Comparison of ENCODE assay signal across 13 cellular contexts in genomic region chr6:111819458-111819857, GRCh38.
"Had no signal": no experiment of that assay in that cellular context is flagged by ENCODE, and none has a peak within 500 bp of the region (broad histone marks: within the 10 kb centered on the region; RNA-seq: fewer than 3 reads in every experiment).

No MANE protein-coding gene starts in this region.

- H3K4me3 ChIP-seq: coronary artery, gastrocnemius medialis, heart right ventricle, left lung, pancreas had no signal

- H3K27ac ChIP-seq: coronary artery, epithelial cell of prostate, gastrocnemius medialis, left lung, pancreas had no signal

- H3K27me3 ChIP-seq: gastrocnemius medialis, heart right ventricle, left lung, pancreas had no signal

- H3K36me3 ChIP-seq: gastrocnemius medialis, left lung, pancreas had no signal

- H3K9me3 ChIP-seq: gastrocnemius medialis, heart right ventricle, left lung, pancreas had no signal

- DNase-seq: activated B cell treated with CpG ODN at 0.5 μM for 24 hours; activated CD8-positive, alpha-beta memory T cell treated with anti-CD3 and anti-CD28 coated beads, Interleukin-2, amount 50 U/mL, for 48 hours; activated effector memory CD4-positive, alpha-beta T cell treated with anti-CD3 and anti-CD28 coated beads, Interleukin-2, amount 50 U/mL, for 16 hours; caudate nucleus; effector CD8-positive, alpha-beta T cell; gastrocnemius medialis; heart right ventricle; left lung; pancreas; stimulated activated CD4-positive, alpha-beta T cell treated with anti-CD3 and anti-CD28 coated beads, Interleukin-2, amount 100 ng/mL, for 48 hours; T-helper 2 cell had no signal

- H3K4me1 ChIP-seq: pancreas had no signal

- ATAC-seq: left lung, pancreas had no signal

- H3K4me3 Mint-ChIP-seq: activated B cell treated with CpG ODN at 0.5 μM for 24 hours had no signal

- H3K9me3 Mint-ChIP-seq: activated B cell treated with CpG ODN at 0.5 μM for 24 hours had no signal

- H3K27me3 Mint-ChIP-seq: activated B cell treated with CpG ODN at 0.5 μM for 24 hours had no signal

- H3K27ac Mint-ChIP-seq: activated B cell treated with CpG ODN at 0.5 μM for 24 hours had no signal
